Comparison of ENCODE assay signal across 1 cellular context in the genomic region with DNA sequence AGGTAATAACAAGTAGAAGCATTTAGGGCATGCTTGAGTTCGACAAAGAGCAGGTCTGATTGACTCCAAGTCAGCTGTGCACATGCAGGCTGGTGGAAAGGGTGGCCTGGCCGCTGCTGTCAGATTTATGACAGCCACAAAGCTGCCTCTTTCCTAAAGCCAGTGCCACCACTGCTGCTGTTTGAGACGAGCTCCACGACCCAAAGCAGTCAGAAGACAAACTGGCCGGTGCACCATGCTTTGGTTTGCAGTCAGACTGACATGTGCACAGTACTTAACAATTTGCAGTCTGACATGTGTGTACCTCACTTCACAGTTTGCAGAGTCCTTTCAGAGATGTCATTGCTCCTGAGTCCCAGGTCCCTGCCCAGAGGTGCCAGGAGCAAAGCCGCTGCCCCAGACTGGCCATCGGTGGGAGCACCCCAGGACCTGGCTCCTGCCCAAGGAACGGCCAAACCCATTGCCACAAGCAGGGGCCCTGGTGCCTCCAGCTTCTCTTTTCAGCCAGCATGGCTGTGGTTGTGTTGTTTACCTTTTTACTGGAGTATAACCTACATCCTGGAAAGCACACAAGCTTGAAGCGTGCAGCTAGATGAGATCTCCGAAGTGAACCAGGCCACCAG.
TF ChIP-seq lines count a peak whose summit lies in the region.

No MANE protein-coding gene starts in this region.

TF ChIP-seq in H1, 55 proteins besides CTCF, POLR2A, EP300 and RAD21 (continued from another document):
- TF ChIP-seq, protein P1, sequence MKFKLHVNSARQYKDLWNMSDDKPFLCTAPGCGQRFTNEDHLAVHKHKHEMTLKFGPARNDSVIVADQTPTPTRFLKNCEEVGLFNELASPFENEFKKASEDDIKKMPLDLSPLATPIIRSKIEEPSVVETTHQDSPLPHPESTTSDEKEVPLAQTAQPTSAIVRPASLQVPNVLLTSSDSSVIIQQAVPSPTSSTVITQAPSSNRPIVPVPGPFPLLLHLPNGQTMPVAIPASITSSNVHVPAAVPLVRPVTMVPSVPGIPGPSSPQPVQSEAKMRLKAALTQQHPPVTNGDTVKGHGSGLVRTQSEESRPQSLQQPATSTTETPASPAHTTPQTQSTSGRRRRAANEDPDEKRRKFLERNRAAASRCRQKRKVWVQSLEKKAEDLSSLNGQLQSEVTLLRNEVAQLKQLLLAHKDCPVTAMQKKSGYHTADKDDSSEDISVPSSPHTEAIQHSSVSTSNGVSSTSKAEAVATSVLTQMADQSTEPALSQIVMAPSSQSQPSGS (IDR thresholded peaks at IDR 0.05; ENCODE audit: low read length), result no peak
- TF ChIP-seq TCF12 (IDR thresholded peaks at IDR 0.05; ENCODE audit: low read depth, low read length) (no peak), RNF2 (IDR thresholded peaks at IDR 0.05; ENCODE audit: borderline replicate concordance, low read depth, low read length, missing control alignments, poor library complexity, severe bottlenecking) (no peak), SP1 (IDR thresholded peaks at IDR 0.05; ENCODE audit: low read depth, low read length) (no peak), SP4 (IDR thresholded peaks at IDR 0.05; ENCODE audit: low read length) (no peak), BCL11A (IDR thresholded peaks at IDR 0.05; ENCODE audit: low read depth in 2 of 2, low read length in 2 of 2) (no peak), CBX5 (IDR thresholded peaks at IDR 0.05; ENCODE audit: low read depth, low read length) (no peak), SIRT6 (IDR thresholded peaks at IDR 0.05; ENCODE audit: low read length) (no peak), HDAC2 (IDR thresholded peaks at IDR 0.05; ENCODE audit: borderline replicate concordance in 1 of 2, low read depth in 2 of 2, low read length in 2 of 2) (no peak), JUN (IDR thresholded peaks at IDR 0.05; ENCODE audit: low read depth, low read length) (no peak), POLR2AphosphoS5 (IDR thresholded peaks at IDR 0.05; ENCODE audit: low read depth, low read length) (no peak), YY1 (IDR thresholded peaks at IDR 0.05; ENCODE audit: low read depth, low read length) (no peak), GABPA (IDR thresholded peaks at IDR 0.05; ENCODE audit: borderline replicate concordance, insufficient read depth, low read length) (no peak), EGR1 (IDR thresholded peaks at IDR 0.05; ENCODE audit: borderline replicate concordance, low read depth, low read length) (no peak)
- TF ChIP-seq, protein P2, sequence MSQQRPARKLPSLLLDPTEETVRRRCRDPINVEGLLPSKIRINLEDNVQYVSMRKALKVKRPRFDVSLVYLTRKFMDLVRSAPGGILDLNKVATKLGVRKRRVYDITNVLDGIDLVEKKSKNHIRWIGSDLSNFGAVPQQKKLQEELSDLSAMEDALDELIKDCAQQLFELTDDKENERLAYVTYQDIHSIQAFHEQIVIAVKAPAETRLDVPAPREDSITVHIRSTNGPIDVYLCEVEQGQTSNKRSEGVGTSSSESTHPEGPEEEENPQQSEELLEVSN (IDR thresholded peaks at IDR 0.05), result no peak
